Comparison of ENCODE assay signal across 8 cellular contexts in the genomic region with DNA sequence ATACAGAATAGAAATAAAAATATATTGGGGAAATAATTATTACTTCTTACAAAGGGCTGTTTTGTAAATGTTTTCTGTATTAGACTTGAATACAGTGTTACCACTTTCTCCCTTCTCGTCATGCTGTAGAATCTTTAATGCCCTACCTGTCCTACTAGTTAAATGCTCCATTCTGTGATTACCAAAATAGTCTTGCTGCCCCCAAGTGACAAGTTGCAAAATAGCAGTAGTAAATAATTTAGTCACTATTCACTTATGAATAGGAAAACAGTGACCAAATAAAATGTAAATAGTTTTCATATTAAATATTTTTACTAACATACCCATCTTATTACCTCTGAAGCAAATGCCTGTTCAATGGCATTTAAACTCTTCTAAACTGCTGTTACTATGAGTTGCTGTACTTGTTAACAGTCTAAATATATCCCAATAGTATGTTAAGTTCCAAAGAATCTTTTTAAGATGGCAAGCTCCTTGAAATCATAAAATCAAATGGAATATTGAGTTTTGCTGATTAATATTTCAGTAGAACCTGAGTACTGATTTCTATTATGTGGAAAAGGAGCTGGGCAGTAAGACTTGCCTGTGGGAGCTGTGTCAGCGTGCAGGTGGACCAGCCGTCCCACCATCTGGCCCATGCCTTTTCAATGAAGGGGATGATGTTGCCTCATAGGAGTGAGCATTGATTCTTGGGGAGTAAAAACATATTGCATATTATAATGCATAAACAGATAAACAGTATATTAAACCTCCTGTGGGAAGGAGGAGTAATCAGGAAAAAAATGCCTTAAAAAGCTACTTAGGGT. TPM values are rescaled to one million over a fixed set of nuclear protein-coding genes. Genes with fewer than 3 reads are reported as not detected.
DNase-seq lines count a peak whose midpoint lies in the region; ATAC-seq, FAIRE-seq and TF ChIP-seq lines count a peak whose summit lies in the region.

No MANE protein-coding gene starts in this region.

- H3K27ac ChIP-seq in ascending aorta: no peak overlapping the region

- H3K4me1 ChIP-seq in ascending aorta: no peaks in the 10 kb centered on the region

- no peaks in the 10 kb centered on the region for H3K27me3 ChIP-seq in ascending aorta

- ATAC-seq in HG02763 (IDR thresholded peaks at IDR 0.05; ENCODE audit: unreplicated experiment): no peak
- ATAC-seq in GM18873 (IDR thresholded peaks at IDR 0.05; ENCODE audit: low FRiP score, unreplicated experiment): no peak

- H3K4me3 ChIP-seq in foreskin fibroblast (ENCODE audit: low read depth in 1 of 2, low read length in 2 of 2) (no peak overlapping the region), ascending aorta (no peak overlapping the region)

- intact Hi-C loops in ascending aorta (cut with DNase I): loop anchor here (2.0 kb wide), 1 partner anchor 511 kb away; no protein-coding TSS in a partner anchor

- peak; percentile 46 for TF ChIP-seq CTCF in foreskin fibroblast (IDR thresholded peaks at IDR 0.05; ENCODE audit: low read depth, low read length)
- peak in 1 of 3 experiments; percentile 55 for TF ChIP-seq CTCF in ascending aorta (IDR thresholded peaks at IDR 0.05)

- peak; percentile 48 for FAIRE-seq in GM18507 (lab: Jason Lieb, UNC)

- DNase-seq in CD1c-positive myeloid dendritic cell (ENCODE audit: extremely low spot score) (peak; percentile 24), GM18507 (ENCODE audit: extremely low spot score, insufficient read length, low read depth) (no peak), RPMI7951 (ENCODE audit: low read depth) (peak; percentile 13), foreskin fibroblast (peak; percentile 6 to 49), ascending aorta (ENCODE audit: low spot score in 2 of 2) (no peak), amniotic stem cell (lab: John Stamatoyannopoulos, UW) (no peak)

- H3K36me3 ChIP-seq in ascending aorta: peaks cover 23 to 30% of the 10 kb centered on the region in 2 donors

- H3K9me3 ChIP-seq in ascending aorta: no peaks in the 10 kb centered on the region

RNA-seq across cellular contexts. Expression of a gene that starts 18.1 kb away (rescaled TPM):
- total RNA-seq in RPMI7951 (2014; rRNA removed; shearing (Covaris generic)): not detected in 2 replicates
- not detected for total RNA-seq in ascending aorta

Comparison
In these comparisons a context has a peak if more than half of its experiments do, and no peak if none do; other contexts are left out.
1. DNase-seq: peak in CD1c-positive myeloid dendritic cell (single experiment), RPMI7951 (single experiment) and foreskin fibroblast (2 of 2); none in GM18507 (single experiment), ascending aorta (0 of 2) and amniotic stem cell (single experiment).